ENCODE assay signal across 14 cellular contexts in genomic region chr5:120466337-120467006, GRCh38. TPM values are rescaled to one million over a fixed set of nuclear protein-coding genes. Genes with fewer than 3 reads are reported as not detected.
A peak's percentile ranks its signal among the peaks of the same experiment; 100 is the strongest.
DNase-seq lines count a peak whose midpoint lies in the region; ATAC-seq, FAIRE-seq and TF ChIP-seq lines count a peak whose summit lies in the region.
"Had no signal": no experiment of that assay in that cellular context is flagged by ENCODE, and none has a peak within 500 bp of the region (broad histone marks: within the 10 kb centered on the region; RNA-seq: fewer than 3 reads in every experiment).

No MANE protein-coding gene starts in this region.

- ATAC-seq in GM18517 (IDR thresholded peaks at IDR 0.05; ENCODE audit: unreplicated experiment) (no peak), GM21381 (IDR thresholded peaks at IDR 0.05; ENCODE audit: unreplicated experiment) (no peak)
- ATAC-seq: stimulated activated naive CD8-positive, alpha-beta T cell treated with anti-CD3 and anti-CD28 coated beads, Interleukin-15, amount 100 ng/mL, for 72 hours had no signal

- H3K9me3 Mint-ChIP-seq in neural progenitor cell = no peaks in the 10 kb centered on the region
- H3K9me3 Mint-ChIP-seq: naive B cell; stimulated activated naive CD8-positive, alpha-beta T cell treated with anti-CD3 and anti-CD28 coated beads, Interleukin-15, amount 100 ng/mL, for 72 hours had no signal

- no peak overlapping the region for H3K27ac ChIP-seq in KMS-11
- no peak overlapping the region for H3K27ac ChIP-seq in duodenal mucosa (ENCODE audit: low read depth, low read length)
- H3K27ac ChIP-seq in neural progenitor cell = no peak overlapping the region

- H3K4me1 ChIP-seq in KMS-11 (ENCODE audit: low read depth, poor library complexity, severe bottlenecking) (peaks cover 21% of the 10 kb centered on the region), duodenal mucosa (ENCODE audit: control insufficient read depth in 1 of 2, insufficient read depth in 2 of 2, low read length in 2 of 2) (peaks cover 0 to 3% of the 10 kb centered on the region in 2 donors), neural progenitor cell (peaks cover 29% of the 10 kb centered on the region)

- no peak for FAIRE-seq in GM12891 (lab: Jason Lieb, UNC)

- peak overlapping the region; percentile 91 for H3K4me3 Mint-ChIP-seq in neural progenitor cell

- H3K27ac Mint-ChIP-seq in neural progenitor cell = no peak overlapping the region
- H3K27ac Mint-ChIP-seq: naive B cell; stimulated activated naive CD8-positive, alpha-beta T cell treated with anti-CD3 and anti-CD28 coated beads, Interleukin-15, amount 100 ng/mL, for 72 hours had no signal

- TF ChIP-seq POLR2A in GM12891 (IDR thresholded peaks at IDR 0.05; ENCODE audit: low read depth, low read length) = no peak

- H3K27me3 ChIP-seq in KMS-11 (ENCODE audit: insufficient read depth, low read depth) = 0 out of 2 replicates have a peak, but pooled peaks cover 3% of the 10 kb centered on the region
- peaks cover 24 to 27% of the 10 kb centered on the region in 2 donors for H3K27me3 ChIP-seq in duodenal mucosa (ENCODE audit: control insufficient read depth in 1 of 2, insufficient read depth in 2 of 2, low read length in 2 of 2)
- H3K27me3 ChIP-seq in neural progenitor cell = peaks cover 54% of the 10 kb centered on the region

- H3K4me3 ChIP-seq in AG04449 (ENCODE audit: low read depth, low read length) (peak overlapping the region; percentile 85), KMS-11 (IDR thresholded peaks at IDR 0.05; ENCODE audit: insufficient read depth, low read depth, low read length) (no peak overlapping the region), duodenal mucosa (ENCODE audit: low read depth in 1 of 2, low read length in 2 of 2) (peak overlapping the region; percentile 13 to 32), neural progenitor cell (no peak overlapping the region)

- no peaks in the 10 kb centered on the region for H3K27me3 Mint-ChIP-seq in neural progenitor cell (ENCODE audit: insufficient read depth, low read depth)

- H4K20me1 ChIP-seq in KMS-11 (ENCODE audit: insufficient read depth) = no peaks in the 10 kb centered on the region
- peaks cover 5% of the 10 kb centered on the region for H4K20me1 ChIP-seq in neural progenitor cell (ENCODE audit: low read depth)

- H3K9ac ChIP-seq in KMS-11 (no peak overlapping the region), duodenal mucosa (ENCODE audit: low read depth in 1 of 2, low read length in 2 of 2) (no peak overlapping the region), neural progenitor cell (no peak overlapping the region)

- POLR2A ChIA-PET in AG04449 (lab: Yijun Ruan, JAX) = no interaction called here

- no peaks in the 10 kb centered on the region for H3K9me3 ChIP-seq in duodenal mucosa (ENCODE audit: control insufficient read depth in 1 of 2, low read length in 2 of 2)
- no peaks in the 10 kb centered on the region for H3K9me3 ChIP-seq in neural progenitor cell (ENCODE audit: low read depth)

- DNase-seq in AG04449 (ENCODE audit: low read depth, low spot score) (no peak), neural progenitor cell (ENCODE audit: low spot score) (no peak), GM12891 (ENCODE audit: insufficient read length, low spot score) (no peak)
- DNase-seq in effector CD8-positive, alpha-beta T cell (lab: John Stamatoyannopoulos, UW) = no peak
- DNase-seq: activated CD4-positive, alpha-beta T cell treated with anti-CD3 and anti-CD28 coated beads, Interleukin-2, amount 50 U/mL, for 1 hour; activated naive CD4-positive, alpha-beta T cell; naive B cell; NCI-H146; stimulated activated naive CD8-positive, alpha-beta T cell treated with anti-CD3 and anti-CD28 coated beads, Interleukin-15, amount 100 ng/mL, for 72 hours had no signal

- no peaks in the 10 kb centered on the region for H3K36me3 Mint-ChIP-seq in neural progenitor cell
- H3K36me3 Mint-ChIP-seq: naive B cell had no signal

- H3K4me2 ChIP-seq in KMS-11 (peak overlapping the region; percentile 25; the same call in 1 of the 2 replicates), neural progenitor cell (no peak overlapping the region)

- H2AFZ ChIP-seq in KMS-11 (ENCODE audit: low read depth) = no peak overlapping the region; the same call in 1 of the 2 replicates
- no peak overlapping the region for H2AFZ ChIP-seq in neural progenitor cell (replicated peaks)

- CTCF ChIA-PET in AG04449 (lab: Yijun Ruan, JAX) = no interaction called here

- no peaks in the 10 kb centered on the region for H3K79me2 ChIP-seq in KMS-11 (ENCODE audit: insufficient read depth, low read depth)
- no peaks in the 10 kb centered on the region for H3K79me2 ChIP-seq in neural progenitor cell (ENCODE audit: low read depth)

- peaks cover 26% of the 10 kb centered on the region for H3K4me1 Mint-ChIP-seq in neural progenitor cell

- TF ChIP-seq CTCF in AG04449 (IDR thresholded peaks at IDR 0.05; ENCODE audit: insufficient read depth, low read length, missing control alignments) (no peak), KMS-11 (conservative IDR thresholded peaks at IDR 0.05; ENCODE audit: low read depth, low read length) (no peak), neural progenitor cell (IDR thresholded peaks at IDR 0.05) (no peak)

- H3K36me3 ChIP-seq in KMS-11 (ENCODE audit: insufficient read depth) = no peaks in the 10 kb centered on the region
- H3K36me3 ChIP-seq in duodenal mucosa (ENCODE audit: control insufficient read depth in 1 of 2, insufficient read depth in 2 of 2, low read length in 2 of 2) = no peaks in the 10 kb centered on the region
- H3K36me3 ChIP-seq in neural progenitor cell = no peaks in the 10 kb centered on the region

- H3F3A ChIP-seq in neural progenitor cell (ENCODE audit: low read depth) = peaks cover 17% of the 10 kb centered on the region

TF ChIP-seq in GM12891, 5 proteins besides CTCF, POLR2A, EP300 and RAD21:
- TF ChIP-seq SPI1 (IDR thresholded peaks at IDR 0.05; ENCODE audit: low read depth, low read length) (no peak), POLR2AphosphoS5 (IDR thresholded peaks at IDR 0.05; ENCODE audit: low read depth, low read length) (no peak), PAX5 (IDR thresholded peaks at IDR 0.05; ENCODE audit: insufficient read depth, low read length, severe bottlenecking) (no peak), TAF1 (IDR thresholded peaks at IDR 0.05; ENCODE audit: low read depth, low read length) (no peak), POU2F2 (IDR thresholded peaks at IDR 0.05; ENCODE audit: low read depth, low read length) (no peak)

RNA-seq across cellular contexts. Expression of gene PRR16, which starts 2.4 kb away (rescaled TPM):
- 0.12 TPM in 1 of 2 replicates, not detected in the other for total RNA-seq in neural progenitor cell (ENCODE audit: low replicate concordance)
- not detected for polyA plus RNA-seq in GM12891 (2012; ENCODE audit: low read depth, missing spikeins)
- total RNA-seq: dermis microvascular lymphatic vessel endothelial cell had no signal

Comparison
In these comparisons a context has a peak if more than half of its experiments do, and no peak if none do; other contexts are left out.
1. H3K4me3 ChIP-seq: peak in AG04449 (single experiment) and duodenal mucosa (2 of 2); none in KMS-11 (single experiment) and neural progenitor cell (single experiment).